ENCODE assay signal across 7 cellular contexts in genomic region chr6:47275132-47275531, GRCh38. TPM values are rescaled to one million over a fixed set of nuclear protein-coding genes. Genes with fewer than 3 reads are reported as not detected.
DNase-seq lines count a peak whose midpoint lies in the region; ATAC-seq, FAIRE-seq and TF ChIP-seq lines count a peak whose summit lies in the region.
"Not testable (repeated sequence)": the region's sequence is repeated elsewhere in the genome, so short reads cannot be mapped to it uniquely, and the experiment has no call there.
"Had no signal": no experiment of that assay in that cellular context is flagged by ENCODE, and none has a peak within 500 bp of the region (broad histone marks: within the 10 kb centered on the region; RNA-seq: fewer than 3 reads in every experiment).

No MANE protein-coding gene starts in this region.

- not testable (repeated sequence) for H3K36me3 ChIP-seq in HEK293 (ENCODE audit: control insufficient read depth in 2 of 2, insufficient read depth in 1 of 2, low read length in 2 of 2); K562 (ENCODE audit: control insufficient read depth, insufficient read depth, low read length)
- peaks cover 12 to 24% of the 10 kb centered on the region in 2 experiments for H3K36me3 ChIP-seq in trophoblast cell (ENCODE audit: control insufficient read depth in 1 of 2, insufficient read depth in 2 of 2, low read length in 2 of 2)

- TF ChIP-seq POLR2A in K562 (conservative IDR thresholded peaks at IDR 0.05) = not testable (repeated sequence)

- H3K4me1 ChIP-seq in HEK293 (ENCODE audit: control insufficient read depth, insufficient read depth, low read length); K562 (replicated peaks in 1 of 2; ENCODE audit: control insufficient read depth in 2 of 2, insufficient read depth in 2 of 2, low read length in 2 of 2); trophoblast cell (ENCODE audit: control insufficient read depth in 1 of 2, insufficient read depth in 2 of 2, low read length in 2 of 2): not testable (repeated sequence)

- CTCF ChIA-PET in HEK293 (lab: Yijun Ruan, JAX); K562 (lab: Yijun Ruan, JAX; ENCODE audit: low intra/inter-chr PET ratio): not testable (repeated sequence)

- H3K14ac ChIP-seq in trophoblast cell (ENCODE audit: low read length) = not testable (repeated sequence)

- not testable (repeated sequence) for TF ChIP-seq CTCF in HEK293 (tag by site-specific recombination; IDR thresholded peaks at IDR 0.05); K562 (IDR thresholded peaks at IDR 0.05 in 2 of 3, conservative IDR thresholded peaks at IDR 0.05 in 1 of 3; ENCODE audit: insufficient read depth in 2 of 3, low read depth in 1 of 3, low read length in 3 of 3); chondrocyte (IDR thresholded peaks at IDR 0.05); endothelial cell (IDR thresholded peaks at IDR 0.05; ENCODE audit: unreplicated experiment)

- not testable (repeated sequence) for H3K27me3 Mint-ChIP-seq in chondrocyte (ENCODE audit: low read depth); endothelial cell (ENCODE audit: unreplicated experiment)

- not testable (repeated sequence) for H3K27me3 ChIP-seq in K562 (ENCODE audit: control insufficient read depth in 2 of 2, insufficient read depth in 2 of 2, low read length in 2 of 2); trophoblast cell (ENCODE audit: insufficient read depth, low read length)

- intact Hi-C loops in K562 (cut with micrococcal nuclease) = not testable (repeated sequence)

- not testable (repeated sequence) for H3K4me1 Mint-ChIP-seq in chondrocyte (ENCODE audit: low read depth)
- H3K4me1 Mint-ChIP-seq in endothelial cell (ENCODE audit: unreplicated experiment) = peaks cover 16% of the 10 kb centered on the region

- not testable (repeated sequence) for H3K18ac ChIP-seq in trophoblast cell (ENCODE audit: low read length)

- not testable (repeated sequence) for H3K36me3 Mint-ChIP-seq in chondrocyte (ENCODE audit: low read depth)
- H3K36me3 Mint-ChIP-seq in endothelial cell (ENCODE audit: low read depth, unreplicated experiment) = peaks cover 17% of the 10 kb centered on the region

- in situ Hi-C loops in K562 (cut with MboI) = not testable (repeated sequence)

- not testable (repeated sequence) for ATAC-seq in K562

- H3K23ac ChIP-seq in trophoblast cell (ENCODE audit: low read length) = not testable (repeated sequence)

- H3K27ac Mint-ChIP-seq in chondrocyte (ENCODE audit: unreplicated experiment) = peak overlapping the region; percentile 27
- H3K27ac Mint-ChIP-seq in endothelial cell (ENCODE audit: unreplicated experiment) = not testable (repeated sequence)

- WGBS in K562 (ENCODE audit: insufficient coverage, low coverage, missing lambda C conversion rate) = 89% methylated on average over 5 of the region's 5 CpGs
- no CpG with 5 or more reads among the region's 5 CpGs for WGBS in trophoblast cell (ENCODE audit: extremely low coverage, insufficient coverage, insufficient read length)

- TF ChIP-seq RAD21 in K562 (CRISPR knock-in tag; conservative IDR thresholded peaks at IDR 0.05 in 1 of 2, IDR thresholded peaks at IDR 0.05 in 1 of 2) = not testable (repeated sequence)

- H2AFZ ChIP-seq in K562 (ENCODE audit: low read depth, low read length); trophoblast cell (ENCODE audit: insufficient read depth, low read length, poor library complexity): not testable (repeated sequence)

- not testable (repeated sequence) for H3K9me3 ChIP-seq in HEK293 (ENCODE audit: control insufficient read depth, insufficient read depth, low read depth, low read length); K562 (replicated peaks; ENCODE audit: control insufficient read depth, insufficient read depth, low read depth, low read length); trophoblast cell (ENCODE audit: insufficient read depth, low read depth, low read length)

- not testable (repeated sequence) for H3K79me1 ChIP-seq in trophoblast cell (ENCODE audit: low read length)

- not testable (repeated sequence) for H3K9me3 Mint-ChIP-seq in chondrocyte (ENCODE audit: low read depth); endothelial cell (ENCODE audit: unreplicated experiment)

- FAIRE-seq in K562 (lab: Jason Lieb, UNC) = not testable (repeated sequence)

- H3K79me2 ChIP-seq in K562 (ENCODE audit: control insufficient read depth, insufficient read depth, low read length); trophoblast cell (ENCODE audit: control insufficient read depth, insufficient read depth, low read length, poor library complexity): not testable (repeated sequence)

- H3K27ac ChIP-seq in HEK293 (ENCODE audit: extremely low read depth, low read depth, low read length); K562 (ENCODE audit: extremely low read depth, low read depth, low read length); trophoblast cell (ENCODE audit: low read depth, low read length): not testable (repeated sequence)

- not testable (repeated sequence) for H3K4me3 ChIP-seq in HEK293 (ENCODE audit: low read depth, low read length); K562; trophoblast cell (ENCODE audit: low read depth, low read length)

- TF ChIP-seq EP300 in K562 (IDR thresholded peaks at IDR 0.05; ENCODE audit: low read length) = not testable (repeated sequence)

- not testable (repeated sequence) for BruUV-seq in K562 (replicated peaks; lab: Mats Ljungman, UMichigan)

- H2BK120ac ChIP-seq in trophoblast cell (ENCODE audit: insufficient read depth, low read length, poor library complexity) = not testable (repeated sequence)

- DNase-seq in K562 (ENCODE audit: extremely low read depth in 1 of 4, low spot score in 3 of 4); chondrocyte (ENCODE audit: low spot score); endothelial cell (ENCODE audit: low spot score); trophoblast cell: not testable (repeated sequence)

- H2BK12ac ChIP-seq in trophoblast cell (ENCODE audit: low read length) = not testable (repeated sequence)

- not testable (repeated sequence) for H3K9ac ChIP-seq in K562 (ENCODE audit: insufficient read depth in 1 of 2, low read depth in 2 of 2, low read length in 2 of 2); trophoblast cell (ENCODE audit: low read length)

- peak overlapping the region; percentile 46 for H3K4ac ChIP-seq in trophoblast cell (ENCODE audit: low read depth, low read length)

- not testable (repeated sequence) for H3K4me3 Mint-ChIP-seq in chondrocyte (ENCODE audit: unreplicated experiment)
- peak overlapping the region; percentile 66 for H3K4me3 Mint-ChIP-seq in endothelial cell (ENCODE audit: unreplicated experiment)

- H4K20me1 ChIP-seq in K562 (replicated peaks; ENCODE audit: control insufficient read depth, insufficient read depth, low read length) = not testable (repeated sequence)

- POLR2A ChIA-PET in HEK293 (lab: Yijun Ruan, JAX); K562 (lab: Yijun Ruan, JAX): not testable (repeated sequence)

- H3K9me1 ChIP-seq in K562 (ENCODE audit: control insufficient read depth, insufficient read depth, low read length) = not testable (repeated sequence)

- not testable (repeated sequence) for H2AK5ac ChIP-seq in trophoblast cell (ENCODE audit: low read length)

- H2BK5ac ChIP-seq in trophoblast cell (ENCODE audit: low read depth, low read length, poor library complexity) = not testable (repeated sequence)

- not testable (repeated sequence) for H4K8ac ChIP-seq in trophoblast cell (ENCODE audit: low read depth, low read length)

- not testable (repeated sequence) for H4K91ac ChIP-seq in trophoblast cell (ENCODE audit: low read depth, low read length)

- H3K4me2 ChIP-seq in K562 (ENCODE audit: insufficient read depth, low read length); trophoblast cell (ENCODE audit: low read length): not testable (repeated sequence)

- not testable (repeated sequence) for H4K12ac ChIP-seq in trophoblast cell (ENCODE audit: low read depth, low read length)

TF ChIP-seq in HEK293, 187 proteins besides CTCF, POLR2A, EP300 and RAD21:
- TF ChIP-seq ZNF146 (tag by site-specific recombination; IDR thresholded peaks at IDR 0.05) (peak; percentile 88), ZNF580 (tag by site-specific recombination; IDR thresholded peaks at IDR 0.05) (peak; percentile 79; the same call in 1 of the 2 replicates)

TF ChIP-seq in K562, 482 proteins besides CTCF, POLR2A, EP300 and RAD21:
- TF ChIP-seq ZNF146 (CRISPR knock-in tag; IDR thresholded peaks at IDR 0.05; ENCODE audit: unreplicated experiment) = peak; percentile 84

RNA-seq across cellular contexts. Expression of gene TNFRSF21, which starts 34.6 kb away (rescaled TPM):
- total RNA-seq in K562 (2011; cell fraction: chromatin; rRNA removed; ENCODE audit: low replicate concordance) = 2.4 and 4.7 TPM in 2 replicates
- 3.3 and 3.5 TPM in 2 replicates for total RNA-seq in K562 (2011; cell fraction: nucleolus; rRNA removed)
- 4.5 and 7.1 TPM in 2 replicates for total RNA-seq in K562 (2011; cell fraction: nucleoplasm; rRNA removed)
- total RNA-seq in K562 (2014; rRNA removed) (2.2 and 3.0 TPM in 2 replicates), K562 (2014; rRNA removed; fragmentation: Illumina TruSeq; extraction: Trizol) (2.7 and 3.2 TPM in 2 replicates), K562 (2015; rRNA removed; fragmentation: Illumina TruSeq; extraction: Trizol) (2.9 and 3.0 TPM in 2 replicates), K562 (2021) (5.5 and 5.7 TPM in 2 replicates), chondrocyte (4.3 to 23.1 TPM (median 20.2 TPM) in 3 replicates), endothelial cell (ENCODE audit: unreplicated experiment) (32.5 TPM)
- polyA plus RNA-seq in K562 (2011; rRNA removed) (1.3 and 2.2 TPM in 2 replicates), K562 (2014; fragmentation: Illumina TruSeq; extraction: Trizol) (3.9 and 4.8 TPM in 2 replicates), K562 (2014; fragmentation: Nextera tagmentation; extraction: Ambion mirVana) (under 1 TPM; 0.63 to 0.67 TPM), K562 (2014; rRNA removed) (1.4 and 2.0 TPM in 2 replicates)
- polyA plus RNA-seq in K562 (2011; cell fraction: cytosol; rRNA removed) = 1.5 and 2.8 TPM in 2 replicates
- polyA plus RNA-seq in K562 (2011; cell fraction: nucleus; rRNA removed) = 0.70 and 2.1 TPM in 2 replicates
- 2.4 and 3.2 TPM in 2 replicates for polyA plus RNA-seq in K562 (2012)
- 6.3 and 10.1 TPM in 2 replicates for polyA minus RNA-seq in K562 (2011; rRNA and poly(A)+ RNA removed)
- polyA minus RNA-seq in K562 (2011; cell fraction: cytosol; rRNA and poly(A)+ RNA removed) = 3.0 and 6.8 TPM in 2 replicates
- 2.4 and 3.5 TPM in 2 replicates for polyA minus RNA-seq in K562 (2011; cell fraction: nucleus; rRNA and poly(A)+ RNA removed)
- 243 and 254 TPM in 2 replicates for polyA plus RNA-seq in trophoblast cell (2013)
- polyA plus RNA-seq: CD4-positive, alpha-beta memory T cell; CD4-positive, CD25-positive, alpha-beta regulatory T cell had no signal
